In the genomic region with DNA sequence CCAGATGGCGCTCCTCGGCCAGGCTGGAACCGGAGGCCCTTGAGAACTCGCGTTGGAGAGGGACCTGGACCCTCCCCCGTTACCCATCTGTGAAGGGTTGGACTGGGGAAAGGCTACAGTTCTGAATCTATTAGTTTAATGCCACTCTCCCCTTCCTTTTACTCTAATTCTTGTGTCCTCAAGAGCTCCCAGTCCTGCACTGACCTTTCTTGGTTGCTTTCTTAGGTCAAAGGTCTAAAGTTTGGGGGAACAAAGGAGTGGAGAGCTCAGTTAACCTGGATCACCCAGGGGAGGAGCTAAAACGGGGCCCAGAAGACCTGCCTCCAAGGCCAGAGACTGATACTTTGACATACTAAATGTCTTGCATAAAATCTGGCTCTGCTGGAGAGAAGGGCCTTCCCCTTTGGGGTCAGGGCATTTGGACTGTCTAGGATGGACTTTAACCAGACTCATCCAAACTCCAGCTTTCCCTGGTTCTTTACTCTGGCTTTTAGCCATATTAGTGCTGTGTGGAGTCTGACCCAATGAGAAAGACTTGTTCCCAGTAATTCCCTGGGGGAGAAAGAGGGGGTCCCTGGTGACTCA, we compare ENCODE assay signal across 9 cellular contexts. TPM values are rescaled to one million over a fixed set of nuclear protein-coding genes. Genes with fewer than 3 reads are reported as not detected.
A peak's percentile ranks its signal among the peaks of the same experiment; 100 is the strongest.
DNase-seq lines count a peak whose midpoint lies in the region; ATAC-seq and TF ChIP-seq lines count a peak whose summit lies in the region.
"Had no signal": no experiment of that assay in that cellular context is flagged by ENCODE, and none has a peak within 500 bp of the region (broad histone marks: within the 10 kb centered on the region; RNA-seq: fewer than 3 reads in every experiment).

No MANE protein-coding gene starts in this region.

- H3K9ac ChIP-seq in DND-41 (ENCODE audit: low read depth, low read length) (peak overlapping the region; percentile 80), parathyroid adenoma (no peak overlapping the region)

- TF ChIP-seq CTCF in DND-41 (IDR thresholded peaks at IDR 0.05; ENCODE audit: borderline replicate concordance, extremely low read depth, low read length, poor library complexity, severe bottlenecking) (no peak), Panc1 (IDR thresholded peaks at IDR 0.05) (peak; percentile 91), parathyroid adenoma (IDR thresholded peaks at IDR 0.05) (no peak)

- POLR2A ChIA-PET in Panc1 (lab: Charles Lee), result no interaction called here

- H3K36me3 ChIP-seq in DND-41 (ENCODE audit: insufficient read depth, low read length) (peaks cover 32% of the 10 kb centered on the region), Panc1 (ENCODE audit: control insufficient read depth, insufficient read depth, low read length) (peaks cover 6% of the 10 kb centered on the region), parathyroid adenoma (ENCODE audit: control insufficient read depth, insufficient read depth, low read length) (no peaks in the 10 kb centered on the region)

- intact Hi-C loops in Panc1 (cut with micrococcal nuclease; ENCODE audit: unreplicated experiment), result loop anchor here (5.0 kb wide), 1 partner anchor 73 kb away; a partner anchor contains a TSS
- intact Hi-C loops in head of caudate nucleus (cut with DNase I), result loop anchor here (1.0 to 5.0 kb wide), 2 partner anchors 25 to 73 kb away; a partner anchor contains a TSS

- DNase-seq in DND-41 (no peak), Panc1 (ENCODE audit: low read depth, low spot score) (no peak), epithelial cell of prostate (ENCODE audit: low read depth, low spot score) (no peak), head of caudate nucleus (no peak), EL (no peak), HuH-7 (ENCODE audit: low spot score) (no peak), GM19238 (ENCODE audit: insufficient read length, low spot score) (no peak)

- peaks cover 29% of the 10 kb centered on the region for H3K4me1 ChIP-seq in DND-41 (ENCODE audit: insufficient read depth, low read length)
- H3K4me1 ChIP-seq in Panc1 (ENCODE audit: control insufficient read depth, insufficient read depth, low read length), result peaks cover 14% of the 10 kb centered on the region
- H3K4me1 ChIP-seq in parathyroid adenoma, result peaks cover 16% of the 10 kb centered on the region

- H3K27me3 ChIP-seq in DND-41 (ENCODE audit: insufficient read depth, low read length, poor library complexity) (peaks cover 4% of the 10 kb centered on the region), Panc1 (ENCODE audit: control insufficient read depth, insufficient read depth, low read length) (no peaks in the 10 kb centered on the region), parathyroid adenoma (ENCODE audit: control insufficient read depth, insufficient read depth, low read length) (no peaks in the 10 kb centered on the region)

- no peaks in the 10 kb centered on the region for H3K9me3 ChIP-seq in DND-41 (ENCODE audit: insufficient read depth, low read length, severe bottlenecking)
- no peaks in the 10 kb centered on the region for H3K9me3 ChIP-seq in Panc1 (ENCODE audit: control insufficient read depth, insufficient read depth, low read depth, low read length)
- H3K9me3 ChIP-seq in parathyroid adenoma (ENCODE audit: control insufficient read depth, low read length), result no peaks in the 10 kb centered on the region

- H4K20me1 ChIP-seq in DND-41 (ENCODE audit: insufficient read depth, low read length), result peaks cover 13% of the 10 kb centered on the region

- peak overlapping the region; percentile 83 for H3K4me2 ChIP-seq in DND-41 (ENCODE audit: insufficient read depth, low read length)
- H3K4me2 ChIP-seq in parathyroid adenoma (ENCODE audit: low read length), result peak overlapping the region; percentile 94

- CTCF ChIA-PET in Panc1 (lab: Charles Lee), result interaction anchor here (0.7 to 1.5 kb wide), 5 partner anchors 15 to 119 kb away, joined by 3 to 5 read pairs (median 3); a partner anchor contains a TSS

- H2AFZ ChIP-seq in DND-41 (ENCODE audit: low read depth, low read length) (peak overlapping the region; percentile 65), parathyroid adenoma (peak overlapping the region; percentile 16)

- no TSS peak for BruUV-seq in Panc1 (replicated peaks; lab: Mats Ljungman, UMichigan)

- in situ Hi-C loops in Panc1 (cut with HindIII; ENCODE audit: low pct_unique_long_range_greater_than_20kb, low sequenced_read_pairs), result no loop called here

- no peak for ATAC-seq in DND-41 (ENCODE audit: insufficient read depth, low read depth)
- no peak for ATAC-seq in Panc1

- H3K4me3 ChIP-seq in DND-41 (ENCODE audit: low read depth in 1 of 2, low read length in 2 of 2) (peak overlapping the region in 1 of 2 experiments; percentile 63; a peak in 2 of 4 replicates), Panc1 (ENCODE audit: low read depth in 2 of 2, low read length in 2 of 2) (no peak overlapping the region; a peak in 2 of 4 replicates), parathyroid adenoma (ENCODE audit: low read depth, low read length) (peak overlapping the region; percentile 93)

- H3K27ac ChIP-seq in DND-41 (ENCODE audit: low read length) (peak overlapping the region; percentile 12; the same call in 1 of the 2 replicates), Panc1 (ENCODE audit: low read length) (peak overlapping the region; percentile 72), epithelial cell of prostate (peak overlapping the region; percentile 96), parathyroid adenoma (peak overlapping the region; percentile 97)

- H3K79me2 ChIP-seq in DND-41 (ENCODE audit: insufficient read depth, low read length) (peaks cover 26% of the 10 kb centered on the region), parathyroid adenoma (no peaks in the 10 kb centered on the region)

RNA-seq across cellular contexts. Expression of a gene that starts 0.9 kb away (rescaled TPM):
- 175 TPM for total RNA-seq in Panc1 (2021; ENCODE audit: unreplicated experiment)
- polyA plus RNA-seq in Panc1 (2012; ENCODE audit: insufficient read length), result 269 TPM

RNA-seq across cellular contexts. Expression of a gene that starts 12.3 kb away (rescaled TPM):
- total RNA-seq in Panc1 (2021; ENCODE audit: unreplicated experiment), result 395 TPM
- polyA plus RNA-seq in Panc1 (2012; ENCODE audit: insufficient read length), result 554 TPM

RNA-seq across cellular contexts. Expression of a gene that starts 18.5 kb away (rescaled TPM):
- 2.7 TPM for total RNA-seq in Panc1 (2021; ENCODE audit: unreplicated experiment)
- polyA plus RNA-seq in Panc1 (2012; ENCODE audit: insufficient read length), result 2.7 TPM

RNA-seq across cellular contexts. Expression of a gene that starts 30.0 kb away (rescaled TPM):
- 37.5 TPM for total RNA-seq in Panc1 (2021; ENCODE audit: unreplicated experiment)
- 76.8 TPM for polyA plus RNA-seq in Panc1 (2012; ENCODE audit: insufficient read length)

RNA-seq across cellular contexts. Expression of a gene that starts 35.5 kb away (rescaled TPM):
- 0.23 TPM for total RNA-seq in Panc1 (2021; ENCODE audit: unreplicated experiment)
- polyA plus RNA-seq in Panc1 (2012; ENCODE audit: insufficient read length), result 0.55 TPM
- total RNA-seq: dermis microvascular lymphatic vessel endothelial cell had no signal

Comparison
In these comparisons a context has a peak if more than half of its experiments do, and no peak if none do; other contexts are left out.
1. H3K27ac ChIP-seq: peak in every context shown above with its lines; median percentile 97 in parathyroid adenoma; 96 in epithelial cell of prostate; 72 in Panc1; 12 in DND-41.